ENCODE assay signal across 11 cellular contexts in genomic region chr1:47031059-47031458, GRCh38. TPM values are rescaled to one million over a fixed set of nuclear protein-coding genes. Genes with fewer than 3 reads are reported as not detected.
A peak's percentile ranks its signal among the peaks of the same experiment; 100 is the strongest.
DNase-seq lines count a peak whose midpoint lies in the region; FAIRE-seq and TF ChIP-seq lines count a peak whose summit lies in the region.
"Had no signal": no experiment of that assay in that cellular context is flagged by ENCODE, and none has a peak within 500 bp of the region (broad histone marks: within the 10 kb centered on the region; RNA-seq: fewer than 3 reads in every experiment).

No MANE protein-coding gene starts in this region.

- H3K9me3 Mint-ChIP-seq in progenitor cell of endocrine pancreas (ENCODE audit: low read depth): no peaks in the 10 kb centered on the region

- H3K36me3 Mint-ChIP-seq in progenitor cell of endocrine pancreas (ENCODE audit: insufficient read depth): no peaks in the 10 kb centered on the region

- H3K4me3 ChIP-seq in retinal pigment epithelial cell (ENCODE audit: low read length): no peak overlapping the region

- DNase-seq in EL (peak; percentile 2), foreskin melanocyte (peak; percentile 76), retinal pigment epithelial cell (ENCODE audit: low read depth) (peak; percentile 38), amygdala (lab: John Stamatoyannopoulos, UW) (no peak), progenitor cell of endocrine pancreas (ENCODE audit: low spot score, unreplicated experiment) (no peak), D721Med (ENCODE audit: insufficient read length, low spot score) (no peak), NCI-H82 treated with DMSO at 0.1 percent for 48 hours (lab: John Stamatoyannopoulos, UW; ENCODE audit: unreplicated experiment) (no peak)
- DNase-seq: islet precursor cell; NK-92 treated with Interleukin-12 subunit alpha and Interleukin-12 subunit beta, amount 100 ng/mL, for 24 hours had no signal

- H3K27ac Mint-ChIP-seq in progenitor cell of endocrine pancreas: no peak overlapping the region

- peaks cover 2% of the 10 kb centered on the region for H3K4me1 Mint-ChIP-seq in progenitor cell of endocrine pancreas (ENCODE audit: low read depth)

- H3K27ac ChIP-seq in VCaP: peak overlapping the region; percentile 91
- H3K27ac ChIP-seq: KMS-11 had no signal

- no peak for FAIRE-seq in D721Med (lab: Jason Lieb, UNC)

- TF ChIP-seq CTCF in VCaP (conservative IDR thresholded peaks at IDR 0.05): no peak
- no peak for TF ChIP-seq CTCF in retinal pigment epithelial cell (conservative IDR thresholded peaks at IDR 0.05; ENCODE audit: low read depth, low read length)
- no peak for TF ChIP-seq CTCF in progenitor cell of endocrine pancreas (IDR thresholded peaks at IDR 0.05; ENCODE audit: unreplicated experiment)
- no peak for TF ChIP-seq CTCF in D721Med (IDR thresholded peaks at IDR 0.05; ENCODE audit: insufficient read depth, missing control alignments)

- peaks cover 9% of the 10 kb centered on the region for H3K27me3 Mint-ChIP-seq in progenitor cell of endocrine pancreas

- no peak overlapping the region for H3K4me3 Mint-ChIP-seq in progenitor cell of endocrine pancreas (ENCODE audit: low read depth)

RNA-seq across cellular contexts. Expression of gene CYP4X1, which starts 7.6 kb away (rescaled TPM):
- total RNA-seq in progenitor cell of endocrine pancreas: 0.24 and 0.80 TPM in 2 replicates

RNA-seq across cellular contexts. Expression of gene CYP4Z1, which starts 36.0 kb away (rescaled TPM):
- not detected in 2 replicates for total RNA-seq in progenitor cell of endocrine pancreas

Comparison
In these comparisons a context has a peak if more than half of its experiments do, and no peak if none do; other contexts are left out.
1. DNase-seq: peak in EL (single experiment), foreskin melanocyte (single experiment) and retinal pigment epithelial cell (single experiment); none in amygdala (0 of 56), progenitor cell of endocrine pancreas (single experiment), D721Med (single experiment) and NCI-H82 treated with DMSO at 0.1 percent for 48 hours (single experiment).